ENCODE assay signal across 4 cellular contexts in genomic region chr7:45921699-45922519, GRCh38.
TF ChIP-seq lines count a peak whose summit lies in the region.

No MANE protein-coding gene starts in this region.

TF ChIP-seq in GM23338, 12 proteins besides CTCF, POLR2A, EP300 and RAD21:
- peak; percentile 59 for TF ChIP-seq EZH2phosphoT487 (IDR thresholded peaks at IDR 0.05; ENCODE audit: unreplicated experiment)
- TF ChIP-seq EZH2 (IDR thresholded peaks at IDR 0.05; ENCODE audit: low read depth, unreplicated experiment) = peak; percentile 54
- TF ChIP-seq ZNF331 (CRISPR knock-in tag; IDR thresholded peaks at IDR 0.05; ENCODE audit: low read depth) = no peak

TF ChIP-seq in SK-N-SH, 30 proteins besides CTCF, POLR2A, EP300 and RAD21:
- TF ChIP-seq MAX (IDR thresholded peaks at IDR 0.05; ENCODE audit: low read depth) = peak; percentile 19; the same call in 1 of the 2 replicates
- 0 out of 2 replicates have a peak, but pooled peaks have one; percentile 6 for TF ChIP-seq PBX3 (IDR thresholded peaks at IDR 0.05)
- 0 out of 2 replicates have a peak, but pooled peaks have one; percentile 19 for TF ChIP-seq RCOR1 (IDR thresholded peaks at IDR 0.05; ENCODE audit: low read length)
- TF ChIP-seq GATA2 (CRISPR knock-in tag; IDR thresholded peaks at IDR 0.05) = 0 out of 2 replicates have a peak, but pooled peaks have one; percentile 27
- no peak for TF ChIP-seq CHD2 (IDR thresholded peaks at IDR 0.05; ENCODE audit: low read length, partially characterized antibody)
- no peak for TF ChIP-seq ZBTB33 (IDR thresholded peaks at IDR 0.05; ENCODE audit: borderline replicate concordance, low read depth)
- peak; percentile 59 for TF ChIP-seq NFIC (IDR thresholded peaks at IDR 0.05; ENCODE audit: borderline replicate concordance)
- TF ChIP-seq SMC3 (IDR thresholded peaks at IDR 0.05; ENCODE audit: low read depth, low read length) = peak; percentile 93

TF ChIP-seq in endothelial cell of umbilical vein, 7 proteins besides CTCF, POLR2A, EP300 and RAD21:
- TF ChIP-seq MYC (IDR thresholded peaks at IDR 0.05; ENCODE audit: low read depth, low read length) = no peak
- no peak for TF ChIP-seq MAX (IDR thresholded peaks at IDR 0.05; ENCODE audit: insufficient read depth, insufficient read length)
- peak; percentile 66 for TF ChIP-seq GATA2 (IDR thresholded peaks at IDR 0.05; ENCODE audit: insufficient read depth, insufficient read length, low read depth, low read length)
- no peak for TF ChIP-seq POLR2AphosphoS5 (IDR thresholded peaks at IDR 0.05; ENCODE audit: insufficient read depth, low read depth, low read length)
- TF ChIP-seq EZH2 (IDR thresholded peaks at IDR 0.05; ENCODE audit: borderline replicate concordance, low read depth, low read length, severe bottlenecking) = no peak

TF ChIP-seq in GM12891, 5 proteins besides CTCF, POLR2A, EP300 and RAD21:
- TF ChIP-seq PAX5 (IDR thresholded peaks at IDR 0.05; ENCODE audit: insufficient read depth, low read length, severe bottlenecking) (no peak), POU2F2 (IDR thresholded peaks at IDR 0.05; ENCODE audit: low read depth, low read length) (no peak), TAF1 (IDR thresholded peaks at IDR 0.05; ENCODE audit: low read depth, low read length) (no peak), SPI1 (IDR thresholded peaks at IDR 0.05; ENCODE audit: low read depth, low read length) (no peak)
TF ChIP-seq in GM12891: peak in this region for 0.
